ENCODE assay signal across 16 cellular contexts in genomic region chr19:37982655-37983054, GRCh38.
A peak's percentile ranks its signal among the peaks of the same experiment; 100 is the strongest.
DNase-seq lines count a peak whose midpoint lies in the region; TF ChIP-seq lines count a peak whose summit lies in the region.
"Had no signal": no experiment of that assay in that cellular context is flagged by ENCODE, and none has a peak within 500 bp of the region (broad histone marks: within the 10 kb centered on the region; RNA-seq: fewer than 3 reads in every experiment).

No MANE protein-coding gene starts in this region.

- BruUV-seq in MCF 10A (replicated peaks; lab: Mats Ljungman, UMichigan): no TSS peak

- H3K27me3 Mint-ChIP-seq in MCF 10A (ENCODE audit: insufficient read depth, unreplicated experiment) (no peaks in the 10 kb centered on the region), type B pancreatic cell (no peaks in the 10 kb centered on the region), endodermal cell (ENCODE audit: insufficient read depth) (no peaks in the 10 kb centered on the region)

- H3K27me3 ChIP-seq in breast epithelium (no peaks in the 10 kb centered on the region), colonic mucosa (no peaks in the 10 kb centered on the region), trophoblast cell (ENCODE audit: insufficient read depth, low read length) (no peaks in the 10 kb centered on the region), endodermal cell (ENCODE audit: control insufficient read depth, insufficient read depth, low read length, poor library complexity, severe bottlenecking) (no peaks in the 10 kb centered on the region)
- H3K27me3 ChIP-seq: Peyer's patch had no signal

- no peak overlapping the region for H4K91ac ChIP-seq in trophoblast cell (ENCODE audit: low read depth, low read length)

- no peak overlapping the region for H3K4ac ChIP-seq in trophoblast cell (ENCODE audit: low read depth, low read length)

- H4K8ac ChIP-seq in trophoblast cell (ENCODE audit: low read depth, low read length): no peak overlapping the region

- H3K4me3 Mint-ChIP-seq in MCF 10A (ENCODE audit: unreplicated experiment): no peak overlapping the region
- no peak overlapping the region for H3K4me3 Mint-ChIP-seq in type B pancreatic cell
- no peak overlapping the region for H3K4me3 Mint-ChIP-seq in endodermal cell
- H3K4me3 Mint-ChIP-seq: CD14-positive monocyte had no signal

- no peak overlapping the region for H2AFZ ChIP-seq in trophoblast cell (ENCODE audit: insufficient read depth, low read length, poor library complexity)

- POLR2A ChIA-PET in MCF 10A (lab: Yijun Ruan, JAX): no interaction called here

- H3K9me3 Mint-ChIP-seq in MCF 10A (ENCODE audit: unreplicated experiment) (no peaks in the 10 kb centered on the region), type B pancreatic cell (no peaks in the 10 kb centered on the region), endodermal cell (no peaks in the 10 kb centered on the region)

- peak overlapping the region; percentile 15 for H2AK5ac ChIP-seq in trophoblast cell (ENCODE audit: low read length)

- H3K14ac ChIP-seq in trophoblast cell (ENCODE audit: low read length): no peak overlapping the region

- no peak overlapping the region for H3K23ac ChIP-seq in trophoblast cell (ENCODE audit: low read length)

- no peaks in the 10 kb centered on the region for H3K36me3 Mint-ChIP-seq in MCF 10A (ENCODE audit: insufficient read depth, unreplicated experiment)
- H3K36me3 Mint-ChIP-seq in type B pancreatic cell: no peaks in the 10 kb centered on the region
- no peaks in the 10 kb centered on the region for H3K36me3 Mint-ChIP-seq in endodermal cell (ENCODE audit: low read depth)
- H3K36me3 Mint-ChIP-seq: CD14-positive monocyte had no signal

- peaks cover 0 to 15% of the 10 kb centered on the region in 2 donors for H3K4me1 ChIP-seq in breast epithelium
- peaks cover 10% of the 10 kb centered on the region for H3K4me1 ChIP-seq in colonic mucosa
- H3K4me1 ChIP-seq in trophoblast cell (ENCODE audit: control insufficient read depth in 1 of 2, insufficient read depth in 2 of 2, low read length in 2 of 2): peaks cover 18 to 29% of the 10 kb centered on the region in 2 experiments
- H3K4me1 ChIP-seq in endodermal cell (ENCODE audit: control insufficient read depth, insufficient read depth, low read length): no peaks in the 10 kb centered on the region

- H3K36me3 ChIP-seq in breast epithelium (no peaks in the 10 kb centered on the region), colonic mucosa (no peaks in the 10 kb centered on the region), trophoblast cell (ENCODE audit: control insufficient read depth in 1 of 2, insufficient read depth in 2 of 2, low read length in 2 of 2) (no peaks in the 10 kb centered on the region), endodermal cell (ENCODE audit: control insufficient read depth, insufficient read depth, low read length) (no peaks in the 10 kb centered on the region)
- H3K36me3 ChIP-seq: HAP-1, Peyer's patch had no signal

- H3K4me3 ChIP-seq in breast epithelium (no peak overlapping the region), colonic mucosa (no peak overlapping the region), trophoblast cell (ENCODE audit: low read depth, low read length) (no peak overlapping the region), endodermal cell (ENCODE audit: low read length) (no peak overlapping the region)
- H3K4me3 ChIP-seq: HAP-1, Peyer's patch had no signal

- CTCF ChIA-PET in MCF 10A (lab: Yijun Ruan, JAX): no interaction called here

- H3K27ac ChIP-seq in breast epithelium (peak overlapping the region; percentile 64 to 70), colonic mucosa (peak overlapping the region; percentile 45), trophoblast cell (ENCODE audit: low read depth, low read length) (no peak overlapping the region), substantia nigra (ENCODE audit: low read depth, low read length, poor library complexity, severe bottlenecking) (no peak overlapping the region), endodermal cell (ENCODE audit: low read depth, low read length) (no peak overlapping the region)

- peaks cover 6% of the 10 kb centered on the region for H3K79me1 ChIP-seq in trophoblast cell (ENCODE audit: low read length)

- no peak overlapping the region for H2BK5ac ChIP-seq in trophoblast cell (ENCODE audit: low read depth, low read length, poor library complexity)

- no CpG with 5 or more reads among the region's 5 CpGs for WGBS in trophoblast cell (ENCODE audit: extremely low coverage, insufficient coverage, insufficient read length)
- 86 to 100% methylated on average over 1 to 5 of the region's 5 CpGs for WGBS in endodermal cell (ENCODE audit: insufficient coverage in 1 of 2, insufficient read length in 1 of 2), 2 experiments

- TF ChIP-seq CTCF in breast epithelium (IDR thresholded peaks at IDR 0.05) (no peak), MCF 10A (IDR thresholded peaks at IDR 0.05; ENCODE audit: unreplicated experiment) (no peak), colonic mucosa (IDR thresholded peaks at IDR 0.05) (no peak), type B pancreatic cell (conservative IDR thresholded peaks at IDR 0.05) (no peak), endodermal cell (conservative IDR thresholded peaks at IDR 0.05) (no peak)

- intact Hi-C loops in breast epithelium (cut with DNase I; ENCODE audit: low total_unique reads) (no loop called here), MCF 10A (cut with micrococcal nuclease) (no loop called here), colonic mucosa (cut with DNase I) (loop anchor here (10.0 kb wide), 1 partner anchor 78 kb away; the partner anchor contains the start of genes SIPA1L3 and WDR87)

- no peak overlapping the region for H3K4me2 ChIP-seq in trophoblast cell (ENCODE audit: low read length)

- H3K27ac Mint-ChIP-seq in MCF 10A (ENCODE audit: low read depth, unreplicated experiment) (no peak overlapping the region), type B pancreatic cell (no peak overlapping the region), endodermal cell (no peak overlapping the region)

- H3K18ac ChIP-seq in trophoblast cell (ENCODE audit: low read length): no peak overlapping the region

- no peak for TF ChIP-seq POLR2A in breast epithelium (IDR thresholded peaks at IDR 0.05)

- H3K9me3 ChIP-seq in breast epithelium (no peaks in the 10 kb centered on the region), colonic mucosa (no peaks in the 10 kb centered on the region), trophoblast cell (ENCODE audit: insufficient read depth, low read depth, low read length) (no peaks in the 10 kb centered on the region), endodermal cell (ENCODE audit: control insufficient read depth, low read length) (no peaks in the 10 kb centered on the region)
- H3K9me3 ChIP-seq: HAP-1, Peyer's patch had no signal

- H2BK12ac ChIP-seq in trophoblast cell (ENCODE audit: low read length): no peak overlapping the region

- H3K4me1 Mint-ChIP-seq in MCF 10A (ENCODE audit: insufficient read depth, unreplicated experiment) (peaks cover 29% of the 10 kb centered on the region), type B pancreatic cell (ENCODE audit: unreplicated experiment) (peaks cover 43% of the 10 kb centered on the region), endodermal cell (peaks cover 12% of the 10 kb centered on the region)

- H4K12ac ChIP-seq in trophoblast cell (ENCODE audit: low read depth, low read length): no peak overlapping the region

- H2BK120ac ChIP-seq in trophoblast cell (ENCODE audit: insufficient read depth, low read length, poor library complexity): no peak overlapping the region

- H3K79me2 ChIP-seq in trophoblast cell (ENCODE audit: control insufficient read depth, insufficient read depth, low read length, poor library complexity): no peaks in the 10 kb centered on the region

- no peak for DNase-seq in breast epithelium (ENCODE audit: low spot score in 2 of 2)
- no peak for DNase-seq in MCF 10A (ENCODE audit: unreplicated experiment)
- DNase-seq in colonic mucosa: no peak
- DNase-seq in trophoblast cell: no peak
- no peak for DNase-seq in substantia nigra (lab: John Stamatoyannopoulos, UW)
- DNase-seq in type B pancreatic cell (ENCODE audit: extremely low spot score, unreplicated experiment): no peak
- DNase-seq in NCI-H2029 (lab: John Stamatoyannopoulos, UW): no peak
- no peak for DNase-seq in endodermal cell
- DNase-seq: MV-4-11, NCI-H1436 treated with DMSO at 0.1 percent for 48 hours, NCI-H446, NCI-H774, SHP77 treated with DMSO at 0.1 percent for 48 hours had no signal

- H3K9ac ChIP-seq in colonic mucosa (ENCODE audit: low read depth in 2 of 2, low read length in 2 of 2) (no peak overlapping the region), trophoblast cell (ENCODE audit: low read length) (no peak overlapping the region), endodermal cell (ENCODE audit: extremely low read depth, low read length, poor library complexity, severe bottlenecking) (no peak overlapping the region)

Comparison
In these comparisons a context has a peak if more than half of its experiments do, and no peak if none do; other contexts are left out.
1. H3K27ac ChIP-seq: peak in breast epithelium (2 of 2) and colonic mucosa (single experiment); none in trophoblast cell (single experiment), substantia nigra (single experiment) and endodermal cell (single experiment).